16 cellular contexts compared by ENCODE assay signal in the genomic region with DNA sequence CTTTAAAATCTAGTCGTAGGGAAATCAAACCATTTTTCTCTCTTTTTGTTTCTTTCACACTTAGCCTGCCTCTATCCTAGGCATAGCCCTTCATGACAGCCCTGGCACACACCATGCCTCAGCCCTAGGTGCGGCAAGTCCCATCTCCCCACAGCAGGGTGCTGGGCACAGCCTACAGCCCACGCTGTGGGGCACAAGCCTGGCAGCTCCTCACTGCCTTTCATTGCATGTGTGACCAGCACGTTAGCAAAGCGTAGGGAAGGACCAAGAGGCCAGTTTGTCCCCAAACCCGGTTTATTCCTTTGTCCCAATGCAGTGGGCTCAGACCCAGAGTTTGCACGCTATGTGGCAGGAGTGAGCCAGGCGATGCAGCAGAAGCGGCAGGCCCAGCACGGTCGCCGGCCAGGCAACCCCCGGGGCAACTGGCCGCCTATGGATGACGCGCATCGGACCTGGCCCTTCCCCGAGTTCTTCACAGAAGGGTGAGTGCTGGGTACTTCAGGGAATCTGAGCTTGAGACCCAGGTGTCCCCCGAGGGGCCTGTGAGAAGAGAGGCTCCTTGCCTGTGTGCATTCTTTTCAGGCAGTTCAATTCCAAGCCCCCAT. TPM values are rescaled to one million over a fixed set of nuclear protein-coding genes. Genes with fewer than 3 reads are reported as not detected.
DNase-seq lines count a peak whose midpoint lies in the region; ATAC-seq and TF ChIP-seq lines count a peak whose summit lies in the region.
"Had no signal": no experiment of that assay in that cellular context is flagged by ENCODE, and none has a peak within 500 bp of the region (broad histone marks: within the 10 kb centered on the region; RNA-seq: fewer than 3 reads in every experiment).

No MANE protein-coding gene starts in this region.

- ATAC-seq in left ventricle myocardium superior, result no peak
- ATAC-seq: GM12878, HepG2 had no signal

- H3K23ac ChIP-seq in neuronal stem cell (ENCODE audit: low read depth, low read length, poor library complexity), result no peak overlapping the region

- no peak overlapping the region for H2BK120ac ChIP-seq in neuronal stem cell (ENCODE audit: low read depth, low read length)

- no peak overlapping the region for H3K4me2 ChIP-seq in neuronal stem cell (ENCODE audit: insufficient read depth, low read length, poor library complexity, severe bottlenecking)

- H3K36me3 ChIP-seq in Caco-2 (ENCODE audit: control insufficient read depth, insufficient read depth, low read length), result peaks cover 3% of the 10 kb centered on the region; the same call in 1 of the 2 replicates
- peaks cover 22 to 83% of the 10 kb centered on the region in 2 donors for H3K36me3 ChIP-seq in neuronal stem cell (replicated peaks in 1 of 2; ENCODE audit: control insufficient read depth in 2 of 2, insufficient read depth in 2 of 2, low read length in 2 of 2)
- H3K36me3 ChIP-seq: BE2C had no signal

- DNase-seq in Caco-2 (no peak), ELF-1 (ENCODE audit: low read depth, low spot score) (peak; percentile 13), cerebellar cortex (ENCODE audit: low spot score) (peak; percentile 88), neuronal stem cell (ENCODE audit: low spot score) (no peak), NCI-H2171 treated with DMSO at 0.1 percent for 48 hours (lab: John Stamatoyannopoulos, UW) (no peak), erythroblast (lab: John Stamatoyannopoulos, UW) (no peak), left ventricle myocardium superior (no peak)
- DNase-seq: ACHN; BE2C; CD4-positive, CD25-positive, alpha-beta regulatory T cell; CD8-positive, alpha-beta memory T cell; COR-L47; DMS79 had no signal

- H2AK5ac ChIP-seq in neuronal stem cell (ENCODE audit: low read depth, low read length), result no peak overlapping the region

- peak overlapping the region; percentile 84 for H2BK5ac ChIP-seq in neuronal stem cell (ENCODE audit: low read length)

- H3K14ac ChIP-seq in neuronal stem cell (ENCODE audit: low read length), result no peak overlapping the region

- H2BK12ac ChIP-seq in neuronal stem cell (ENCODE audit: low read length), result no peak overlapping the region

- H3K79me1 ChIP-seq in neuronal stem cell (ENCODE audit: low read depth, low read length), result peaks cover 4% of the 10 kb centered on the region

- no peak overlapping the region for H2AFZ ChIP-seq in neuronal stem cell (ENCODE audit: low read length)

- peak overlapping the region; percentile 43 for H3K27ac Mint-ChIP-seq in Caco-2 (ENCODE audit: unreplicated experiment)

- H3K4me1 ChIP-seq in Caco-2, result peaks cover 2% of the 10 kb centered on the region; the same call in 1 of the 2 replicates
- H3K4me1 ChIP-seq in neuronal stem cell (ENCODE audit: control insufficient read depth in 2 of 2, insufficient read depth in 1 of 2, low read depth in 1 of 2, low read length in 2 of 2), result no peaks in the 10 kb centered on the region
- H3K4me1 ChIP-seq: BE2C, HAP-1 had no signal

- H3K27me3 Mint-ChIP-seq in Caco-2 (ENCODE audit: insufficient read depth, unreplicated experiment), result no peaks in the 10 kb centered on the region
- H3K27me3 Mint-ChIP-seq: CD4-positive, CD25-positive, alpha-beta regulatory T cell had no signal

- H4K91ac ChIP-seq in neuronal stem cell (ENCODE audit: low read depth, low read length, poor library complexity), result no peak overlapping the region

- no peak overlapping the region for H2BK15ac ChIP-seq in neuronal stem cell (ENCODE audit: low read length)

- H3K27ac ChIP-seq in neuronal stem cell (replicated peaks; ENCODE audit: low read length), result no peak overlapping the region

- no peaks in the 10 kb centered on the region for H3K9me3 Mint-ChIP-seq in Caco-2 (ENCODE audit: unreplicated experiment)
- H3K9me3 Mint-ChIP-seq: CD4-positive, CD25-positive, alpha-beta regulatory T cell; CD8-positive, alpha-beta memory T cell had no signal

- BruUV-seq in Caco-2 (replicated peaks; lab: Mats Ljungman, UMichigan), result no TSS peak

- WGBS in neuronal stem cell (ENCODE audit: extremely low coverage in 2 of 2, insufficient read length in 2 of 2, insufficient replicate concordance in 1 of 2), 2 donors, result no CpG with 5 or more reads among the region's 19 CpGs

- TF ChIP-seq CTCF in Caco-2 (IDR thresholded peaks at IDR 0.05; ENCODE audit: insufficient read depth in 1 of 2, low read depth in 1 of 2, low read length in 1 of 2, severe bottlenecking in 1 of 2, unreplicated experiment in 1 of 2), result no peak

- H3K27me3 ChIP-seq in Caco-2 (replicated peaks; ENCODE audit: control insufficient read depth, insufficient read depth, low read length) (no peaks in the 10 kb centered on the region), neuronal stem cell (ENCODE audit: control insufficient read depth in 3 of 3, insufficient read depth in 3 of 3, low read depth in 1 of 3, low read length in 3 of 3) (no peaks in the 10 kb centered on the region)
- H3K27me3 ChIP-seq: BE2C had no signal

- H3K9ac ChIP-seq in neuronal stem cell (ENCODE audit: low read depth, low read length, poor library complexity), result peak overlapping the region; percentile 50

- peaks cover 4% of the 10 kb centered on the region for H3K4me1 Mint-ChIP-seq in Caco-2 (ENCODE audit: low read depth, unreplicated experiment)

- H3K4me3 ChIP-seq in Caco-2 (ENCODE audit: low read depth, low read length), result no peak overlapping the region
- peak overlapping the region in 1 of 2 donors; percentile 43 for H3K4me3 ChIP-seq in neuronal stem cell (ENCODE audit: low read length in 2 of 2)
- H3K4me3 ChIP-seq: GM12878, HAP-1 had no signal

- CTCF ChIA-PET in Caco-2 (lab: Charles Lee), result no interaction called here

- H4K8ac ChIP-seq in neuronal stem cell (ENCODE audit: low read depth, low read length), result no peak overlapping the region

- H3K4ac ChIP-seq in neuronal stem cell (ENCODE audit: low read length), result no peak overlapping the region

- no peak overlapping the region for H3K18ac ChIP-seq in neuronal stem cell (ENCODE audit: low read length)

- peaks cover 43% of the 10 kb centered on the region for H3K36me3 Mint-ChIP-seq in Caco-2 (ENCODE audit: insufficient read depth, unreplicated experiment)

- H3K9me3 ChIP-seq in Caco-2, result 0 out of 2 replicates have a peak, but pooled peaks cover 6% of the 10 kb centered on the region
- peaks cover 4% of the 10 kb centered on the region in 2 donors for H3K9me3 ChIP-seq in neuronal stem cell (replicated peaks in 1 of 2; ENCODE audit: control insufficient read depth in 2 of 2, insufficient read depth in 1 of 2, low read depth in 1 of 2, low read length in 2 of 2)
- H3K9me3 ChIP-seq: BE2C, HAP-1 had no signal

- no peak overlapping the region for H3K4me3 Mint-ChIP-seq in Caco-2 (ENCODE audit: unreplicated experiment)
- H3K4me3 Mint-ChIP-seq: CD4-positive, CD25-positive, alpha-beta regulatory T cell; CD8-positive, alpha-beta memory T cell had no signal

- intact Hi-C loops in Caco-2 (cut with micrococcal nuclease; ENCODE audit: unreplicated experiment) (no loop called here), left ventricle myocardium superior (cut with micrococcal nuclease) (no loop called here)

- POLR2A ChIA-PET in Caco-2 (lab: Charles Lee), result no interaction called here

- TF ChIP-seq POLR2A in erythroblast (IDR thresholded peaks at IDR 0.05; ENCODE audit: low read length), result no peak

RNA-seq across cellular contexts. Expression of a gene that starts 17.3 kb away (rescaled TPM):
- total RNA-seq in Caco-2 (2022), result 329 and 381 TPM in 2 replicates
- 75.0 TPM for polyA plus RNA-seq in neuronal stem cell (2013, experiment 1 of 2)
- polyA plus RNA-seq in neuronal stem cell (2013, experiment 2 of 2), result 71.3 TPM
- total RNA-seq in left ventricle myocardium superior, result 553 TPM

RNA-seq across cellular contexts. Expression of a gene that starts 56.5 kb away (rescaled TPM):
- total RNA-seq in Caco-2 (2022) (33.2 and 40.2 TPM in 2 replicates), left ventricle myocardium superior (8.9 TPM)
- 30.4 TPM for polyA plus RNA-seq in neuronal stem cell (2013, experiment 1 of 2)
- polyA plus RNA-seq in neuronal stem cell (2013, experiment 2 of 2), result 30.4 TPM

Comparison
In these comparisons a context has a peak if more than half of its experiments do, and no peak if none do; other contexts are left out.
1. DNase-seq: peak in ELF-1 (single experiment) and cerebellar cortex (single experiment); none in Caco-2 (0 of 2), neuronal stem cell (single experiment), NCI-H2171 treated with DMSO at 0.1 percent for 48 hours (single experiment), erythroblast (0 of 2) and left ventricle myocardium superior (single experiment).